In genomic region chr22:37922177-37922576, GRCh38 we compare ENCODE assay signal across 18 cellular contexts. TPM values are rescaled to one million over a fixed set of nuclear protein-coding genes. Genes with fewer than 3 reads are reported as not detected.
DNase-seq lines count a peak whose midpoint lies in the region; ATAC-seq and TF ChIP-seq lines count a peak whose summit lies in the region.
"Had no signal": no experiment of that assay in that cellular context is flagged by ENCODE, and none has a peak within 500 bp of the region (broad histone marks: within the 10 kb centered on the region; RNA-seq: fewer than 3 reads in every experiment).

No MANE protein-coding gene starts in this region.

- no peak overlapping the region for H2AK5ac ChIP-seq in trophoblast cell (ENCODE audit: low read length)

- H3K4me1 ChIP-seq in trophoblast cell (ENCODE audit: control insufficient read depth in 1 of 2, insufficient read depth in 2 of 2, low read length in 2 of 2), result no peaks in the 10 kb centered on the region
- H3K4me1 ChIP-seq: Peyer's patch had no signal

- H3K9me3 ChIP-seq in trophoblast cell (ENCODE audit: insufficient read depth, low read depth, low read length), result peaks cover 4% of the 10 kb centered on the region
- H3K9me3 ChIP-seq: Peyer's patch had no signal

- H2AFZ ChIP-seq in trophoblast cell (ENCODE audit: insufficient read depth, low read length, poor library complexity), result no peak overlapping the region

- H2BK12ac ChIP-seq in trophoblast cell (ENCODE audit: low read length), result no peak overlapping the region

- H3K4me3 ChIP-seq in H7 (ENCODE audit: insufficient read depth, low read depth, low read length), result no peak overlapping the region
- no peak overlapping the region for H3K4me3 ChIP-seq in trophoblast cell (ENCODE audit: low read depth, low read length)
- H3K4me3 ChIP-seq: Peyer's patch, SK-N-MC had no signal

- no peak overlapping the region for H4K8ac ChIP-seq in trophoblast cell (ENCODE audit: low read depth, low read length)

- H4K91ac ChIP-seq in trophoblast cell (ENCODE audit: low read depth, low read length), result no peak overlapping the region

- intact Hi-C loops in Right ventricle myocardium inferior (cut with DNase I), result no loop called here

- H2BK5ac ChIP-seq in trophoblast cell (ENCODE audit: low read depth, low read length, poor library complexity), result no peak overlapping the region

- no peak for TF ChIP-seq CTCF in chondrocyte (IDR thresholded peaks at IDR 0.05)

- H3K79me1 ChIP-seq in trophoblast cell (ENCODE audit: low read length), result no peaks in the 10 kb centered on the region

- peak; percentile 73 for DNase-seq in NCI-H2171 treated with DMSO at 0.1 percent for 48 hours (lab: John Stamatoyannopoulos, UW)
- DNase-seq in NCI-H2171 (lab: John Stamatoyannopoulos, UW), result no peak
- peak; percentile 72 for DNase-seq in H7
- peak; percentile 72 for DNase-seq in chondrocyte (ENCODE audit: low spot score)
- DNase-seq in trophoblast cell, result no peak
- no peak for DNase-seq in Right ventricle myocardium inferior (ENCODE audit: missing footprints)
- DNase-seq in germinal center (ENCODE audit: low spot score), result no peak
- DNase-seq: C1 segment of cervical spinal cord, GDM1, MV-4-11, NCI-H1930, NCI-H446 treated with DMSO at 0.1 percent for 48 hours, Peyer's patch, SHP77, T-cell had no signal

- H3K27ac ChIP-seq in trophoblast cell (ENCODE audit: low read depth, low read length), result no peak overlapping the region
- H3K27ac ChIP-seq: KMS-11, Peyer's patch, SK-N-MC had no signal

- peaks cover 27% of the 10 kb centered on the region for H3K36me3 Mint-ChIP-seq in chondrocyte (ENCODE audit: low read depth)

- H3K27me3 Mint-ChIP-seq in chondrocyte (ENCODE audit: low read depth), result no peaks in the 10 kb centered on the region
- H3K27me3 Mint-ChIP-seq: T-cell had no signal

- H3K23ac ChIP-seq in trophoblast cell (ENCODE audit: low read length), result no peak overlapping the region

- peaks cover 14% of the 10 kb centered on the region for H3K36me3 ChIP-seq in H7 (replicated peaks; ENCODE audit: control insufficient read depth, insufficient read depth, low read length)
- H3K36me3 ChIP-seq in trophoblast cell (ENCODE audit: control insufficient read depth in 1 of 2, insufficient read depth in 2 of 2, low read length in 2 of 2), result peaks cover 89% of the 10 kb centered on the region in 2 experiments

- ATAC-seq in GM21576 (IDR thresholded peaks at IDR 0.05; ENCODE audit: unreplicated experiment) (no peak), Right ventricle myocardium inferior (no peak)

- H3K9me3 Mint-ChIP-seq in chondrocyte (ENCODE audit: low read depth), result no peaks in the 10 kb centered on the region
- H3K9me3 Mint-ChIP-seq: T-cell had no signal

- H3K14ac ChIP-seq in trophoblast cell (ENCODE audit: low read length), result no peak overlapping the region

- no peak overlapping the region for H3K27ac Mint-ChIP-seq in chondrocyte (ENCODE audit: unreplicated experiment)
- H3K27ac Mint-ChIP-seq: T-cell had no signal

- WGBS in trophoblast cell (ENCODE audit: extremely low coverage, insufficient coverage, insufficient read length), result no CpG with 5 or more reads among the region's 11 CpGs

- H3K4me3 Mint-ChIP-seq in chondrocyte (ENCODE audit: unreplicated experiment), result no peak overlapping the region
- H3K4me3 Mint-ChIP-seq: T-cell had no signal

- no peaks in the 10 kb centered on the region for H3K27me3 ChIP-seq in H7 (ENCODE audit: control insufficient read depth, insufficient read depth, low read length)
- H3K27me3 ChIP-seq in trophoblast cell (ENCODE audit: insufficient read depth, low read length), result no peaks in the 10 kb centered on the region
- H3K27me3 ChIP-seq: Peyer's patch had no signal

- no peak overlapping the region for H3K9ac ChIP-seq in trophoblast cell (ENCODE audit: low read length)
- H3K9ac ChIP-seq: KMS-11 had no signal

- no peaks in the 10 kb centered on the region for H3K79me2 ChIP-seq in trophoblast cell (ENCODE audit: control insufficient read depth, insufficient read depth, low read length, poor library complexity)

- no peak overlapping the region for H3K4ac ChIP-seq in trophoblast cell (ENCODE audit: low read depth, low read length)

- H3K4me2 ChIP-seq in trophoblast cell (ENCODE audit: low read length), result no peak overlapping the region
- H3K4me2 ChIP-seq: KMS-11 had no signal

- H3K18ac ChIP-seq in trophoblast cell (ENCODE audit: low read length), result peak overlapping the region; percentile 29

- no peak overlapping the region for H2BK120ac ChIP-seq in trophoblast cell (ENCODE audit: insufficient read depth, low read length, poor library complexity)

- no peak overlapping the region for H4K12ac ChIP-seq in trophoblast cell (ENCODE audit: low read depth, low read length)

- peaks cover 8% of the 10 kb centered on the region for H3K4me1 Mint-ChIP-seq in chondrocyte (ENCODE audit: low read depth)

RNA-seq across cellular contexts. Expression of gene MICALL1, which starts 16.1 kb away (rescaled TPM):
- 28.2 and 29.8 TPM in 2 replicates for total RNA-seq in H7 (2014; rRNA removed; shearing (Covaris generic))
- 50.3 to 65.5 TPM (median 58.6 TPM) in 3 replicates for total RNA-seq in chondrocyte
- polyA plus RNA-seq in trophoblast cell (2013), result 103 and 108 TPM in 2 replicates
- total RNA-seq in Right ventricle myocardium inferior, result 19.4 TPM

RNA-seq across cellular contexts. Expression of gene C22orf23, which starts 31.2 kb away (rescaled TPM):
- total RNA-seq in H7 (2014; rRNA removed; shearing (Covaris generic)), result 0.26 and 0.28 TPM in 2 replicates
- total RNA-seq in chondrocyte (not detected in 3 replicates), Right ventricle myocardium inferior (0.68 TPM)
- 0.12 and 0.18 TPM in 2 replicates for polyA plus RNA-seq in trophoblast cell (2013)
- total RNA-seq: T-cell had no signal

RNA-seq across cellular contexts. Expression of gene POLR2F, which starts 31.3 kb away (rescaled TPM):
- 47.7 and 80.8 TPM in 2 replicates for total RNA-seq in H7 (2014; rRNA removed; shearing (Covaris generic))
- total RNA-seq in chondrocyte (63.0 to 72.6 TPM (median 67.5 TPM) in 3 replicates), Right ventricle myocardium inferior (88.8 TPM)
- polyA plus RNA-seq in trophoblast cell (2013), result 140 and 147 TPM in 2 replicates

Comparison
In these comparisons a context has a peak if more than half of its experiments do, and no peak if none do; other contexts are left out.
1. DNase-seq: peak in NCI-H2171 treated with DMSO at 0.1 percent for 48 hours (single experiment), H7 (single experiment) and chondrocyte (single experiment); none in NCI-H2171 (single experiment), trophoblast cell (0 of 2), Right ventricle myocardium inferior (single experiment) and germinal center (single experiment).